8 cellular contexts compared by ENCODE assay signal in the genomic region with DNA sequence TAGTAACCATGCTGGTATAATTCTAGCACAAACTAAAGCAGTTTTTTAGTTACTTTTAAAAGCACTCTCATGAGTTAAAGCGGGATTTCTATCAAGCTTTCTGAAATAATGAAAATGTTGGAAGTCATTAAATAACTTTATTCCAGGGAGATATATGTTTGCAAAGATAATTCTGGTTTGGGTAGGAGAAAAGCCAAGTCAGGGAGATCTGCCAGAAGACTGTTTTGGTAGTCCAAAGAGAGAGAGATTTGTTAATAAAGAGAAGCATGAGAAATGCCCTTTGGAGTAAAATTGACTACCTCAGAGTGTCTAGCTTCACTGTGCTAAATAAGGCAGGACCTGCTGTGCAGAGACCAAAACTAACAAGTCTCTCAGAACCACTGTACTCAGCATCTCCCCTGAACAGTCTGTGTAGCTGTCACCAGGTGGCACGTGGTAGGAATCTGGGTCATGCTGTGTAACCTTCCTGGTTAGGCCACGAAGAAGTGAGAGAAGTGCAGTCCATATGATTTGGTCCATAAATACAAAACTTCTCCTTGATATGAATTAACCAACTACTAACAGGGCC. TPM values are rescaled to one million over a fixed set of nuclear protein-coding genes. Genes with fewer than 3 reads are reported as not detected.
A peak's percentile ranks its signal among the peaks of the same experiment; 100 is the strongest.
DNase-seq lines count a peak whose midpoint lies in the region; ATAC-seq and TF ChIP-seq lines count a peak whose summit lies in the region.

No MANE protein-coding gene starts in this region.

- CTCF ChIA-PET in AG04450 (lab: Charles Lee): interaction anchor here (0.8 to 2.4 kb wide), 5 partner anchors 34 to 481 kb away, joined by 3 to 15 read pairs (median 6); partner anchors contain the start of gene STAG1
- CTCF ChIA-PET in activated CD4-positive, alpha-beta T cell treated with anti-CD3 and anti-CD28 coated beads for 36 hours (lab: Charles Lee): interaction anchor here (1.4 kb wide), 1 partner anchor 227 kb away, joined by 7 read pairs; no protein-coding TSS in a partner anchor

- no peak for DNase-seq in AG04450 (ENCODE audit: low read depth, low spot score)
- peak; percentile 42 for DNase-seq in activated CD4-positive, alpha-beta T cell treated with anti-CD3 and anti-CD28 coated beads for 36 hours
- peak in 1 of 2 donors; percentile 36 for DNase-seq in foreskin fibroblast
- no peak for DNase-seq in NCI-H1436 treated with DMSO at 0.1 percent for 48 hours (lab: John Stamatoyannopoulos, UW)

- POLR2A ChIA-PET in AG04450 (lab: Yijun Ruan, JAX): interaction anchor here (0.7 to 1.4 kb wide), 4 partner anchors 31 to 229 kb away, joined by 3 to 10 read pairs (median 8); partner anchors contain the start of genes SLC35G2 and STAG1
- POLR2A ChIA-PET in activated CD4-positive, alpha-beta T cell treated with anti-CD3 and anti-CD28 coated beads for 36 hours (lab: Charles Lee): no interaction called here

- peaks cover under 1% of the 10 kb centered on the region for H3K27me3 Mint-ChIP-seq in activated CD4-positive, alpha-beta T cell treated with anti-CD3 and anti-CD28 coated beads for 36 hours

- no peaks in the 10 kb centered on the region for H3K36me3 Mint-ChIP-seq in activated CD4-positive, alpha-beta T cell treated with anti-CD3 and anti-CD28 coated beads for 36 hours (ENCODE audit: low read depth)

- no peaks in the 10 kb centered on the region for H3K36me3 ChIP-seq in skeletal muscle satellite cell (ENCODE audit: insufficient read depth, low read length)

- H3K27me3 ChIP-seq in AG04450 (ENCODE audit: control insufficient read depth, insufficient read depth, low read length) (no peaks in the 10 kb centered on the region), skeletal muscle satellite cell (ENCODE audit: control insufficient read depth, insufficient read depth, low read length) (no peaks in the 10 kb centered on the region)

- H3K4me1 ChIP-seq in skeletal muscle satellite cell (ENCODE audit: control insufficient read depth, insufficient read depth, low read length): peaks cover 24% of the 10 kb centered on the region

- peak overlapping the region; percentile 82 for H3K4me2 ChIP-seq in skeletal muscle satellite cell (ENCODE audit: low read length)

- no peak overlapping the region for H3K4me3 Mint-ChIP-seq in activated CD4-positive, alpha-beta T cell treated with anti-CD3 and anti-CD28 coated beads for 36 hours

- peaks cover 14% of the 10 kb centered on the region for H3K4me1 Mint-ChIP-seq in activated CD4-positive, alpha-beta T cell treated with anti-CD3 and anti-CD28 coated beads for 36 hours

- TF ChIP-seq CTCF in AG04450 (IDR thresholded peaks at IDR 0.05; ENCODE audit: low read depth, low read length): no peak
- no peak for TF ChIP-seq CTCF in foreskin fibroblast (IDR thresholded peaks at IDR 0.05; ENCODE audit: low read depth, low read length)

- ATAC-seq in GM18861 (IDR thresholded peaks at IDR 0.05; ENCODE audit: unreplicated experiment): peak; percentile 79
- peak; percentile 78 for ATAC-seq in HG03139 (IDR thresholded peaks at IDR 0.05; ENCODE audit: unreplicated experiment)
- peak; percentile 93 for ATAC-seq in activated CD4-positive, alpha-beta T cell treated with anti-CD3 and anti-CD28 coated beads for 36 hours
- no peak for ATAC-seq in GM19328 (IDR thresholded peaks at IDR 0.05; ENCODE audit: unreplicated experiment)

- H3K27ac ChIP-seq in AG04450 (ENCODE audit: low read depth, low read length): peak overlapping the region; percentile 93

- H3K9me3 Mint-ChIP-seq in activated CD4-positive, alpha-beta T cell treated with anti-CD3 and anti-CD28 coated beads for 36 hours (ENCODE audit: low read depth): no peaks in the 10 kb centered on the region

- intact Hi-C loops in activated CD4-positive, alpha-beta T cell treated with anti-CD3 and anti-CD28 coated beads for 36 hours (cut with DNase I, micrococcal nuclease): no loop called here

- H3K9ac ChIP-seq in skeletal muscle satellite cell (ENCODE audit: low read depth, low read length): peak overlapping the region; percentile 65

- peak overlapping the region; percentile 44 for H3K27ac Mint-ChIP-seq in activated CD4-positive, alpha-beta T cell treated with anti-CD3 and anti-CD28 coated beads for 36 hours

- H3K4me3 ChIP-seq in AG04450 (ENCODE audit: low read depth, low read length): peak overlapping the region; percentile 47
- H3K4me3 ChIP-seq in foreskin fibroblast (ENCODE audit: low read depth in 1 of 2, low read length in 2 of 2): peak overlapping the region; percentile 15 to 36
- peak overlapping the region; percentile 57 for H3K4me3 ChIP-seq in skeletal muscle satellite cell (ENCODE audit: low read length)

- no peaks in the 10 kb centered on the region; the same call in 1 of the 2 replicates for H3K9me3 ChIP-seq in AG04450 (ENCODE audit: control insufficient read depth, insufficient read depth, low read length)
- no peaks in the 10 kb centered on the region for H3K9me3 ChIP-seq in skeletal muscle satellite cell (replicated peaks; ENCODE audit: low read length)

RNA-seq across cellular contexts. Expression of gene SLC35G2, which starts 31.6 kb away (rescaled TPM):
- 13.3 and 18.1 TPM in 2 replicates for polyA plus RNA-seq in AG04450 (2011; rRNA removed)
- polyA minus RNA-seq in AG04450 (2011; rRNA and poly(A)+ RNA removed): 5.2 and 9.3 TPM in 2 replicates
- total RNA-seq in activated CD4-positive, alpha-beta T cell treated with anti-CD3 and anti-CD28 coated beads for 36 hours: 1 to 10 TPM; 1.7 to 2.0 TPM
- total RNA-seq in skeletal muscle satellite cell (2012; rRNA removed): 8.5 and 8.9 TPM in 2 replicates

RNA-seq across cellular contexts. Expression of gene STAG1, which starts 35.1 kb away (rescaled TPM):
- polyA plus RNA-seq in AG04450 (2011; rRNA removed): 21.3 and 30.1 TPM in 2 replicates
- 24.0 and 43.8 TPM in 2 replicates for polyA minus RNA-seq in AG04450 (2011; rRNA and poly(A)+ RNA removed)
- total RNA-seq in activated CD4-positive, alpha-beta T cell treated with anti-CD3 and anti-CD28 coated beads for 36 hours: 10 to 100 TPM; 27.1 to 36.0 TPM
- total RNA-seq in skeletal muscle satellite cell (2012; rRNA removed): 23.4 and 26.4 TPM in 2 replicates
